In the genomic region with DNA sequence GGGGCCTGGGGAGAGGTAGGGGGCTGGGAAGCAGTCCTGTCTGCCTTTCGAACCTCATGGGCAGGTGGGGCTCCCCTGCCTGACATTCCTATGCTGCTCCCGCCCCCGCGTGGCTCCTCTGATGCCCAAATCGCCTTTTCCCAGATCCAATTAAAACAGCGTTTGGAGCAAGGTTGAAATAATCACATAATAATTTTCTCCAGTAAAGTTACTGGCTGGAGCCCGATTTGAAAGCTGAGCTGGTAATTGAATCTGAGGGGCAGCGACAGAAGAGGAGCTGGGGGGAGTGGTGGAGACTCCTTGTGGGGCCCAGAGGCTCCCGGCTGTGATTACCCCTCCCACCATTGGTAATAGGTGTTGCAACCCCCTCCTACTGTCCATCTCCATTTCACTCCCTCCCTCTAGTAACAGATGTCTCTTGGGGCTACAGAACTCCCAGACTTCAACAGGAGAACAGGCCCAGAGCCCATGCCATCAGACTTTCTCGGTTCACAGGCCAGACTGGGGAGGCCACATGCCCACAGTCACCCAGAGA, we compare ENCODE assay signal across 15 cellular contexts. TPM values are rescaled to one million over a fixed set of nuclear protein-coding genes. Genes with fewer than 3 reads are reported as not detected.
DNase-seq lines count a peak whose midpoint lies in the region; ATAC-seq and TF ChIP-seq lines count a peak whose summit lies in the region.
"Had no signal": no experiment of that assay in that cellular context is flagged by ENCODE, and none has a peak within 500 bp of the region (broad histone marks: within the 10 kb centered on the region; RNA-seq: fewer than 3 reads in every experiment).

No MANE protein-coding gene starts in this region.

- 0 out of 2 replicates have a peak, but pooled peaks cover 6% of the 10 kb centered on the region for H3F3A ChIP-seq in GM23338 (replicated peaks; ENCODE audit: low read depth)

- H3K36me3 Mint-ChIP-seq in GM23338 (ENCODE audit: low read depth), result no peaks in the 10 kb centered on the region

- no peaks in the 10 kb centered on the region for H4K20me1 ChIP-seq in GM23338 (replicated peaks; ENCODE audit: insufficient read depth)

- no peaks in the 10 kb centered on the region for H3K79me2 ChIP-seq in GM23338 (replicated peaks; ENCODE audit: insufficient read depth)

- H3K4me1 ChIP-seq in GM23338 (ENCODE audit: insufficient read depth), result peaks cover 25% of the 10 kb centered on the region
- no peaks in the 10 kb centered on the region for H3K4me1 ChIP-seq in foreskin keratinocyte

- CTCF ChIA-PET in AG04450 (lab: Charles Lee), result no interaction called here

- H3K27ac Mint-ChIP-seq in GM23338, result no peak overlapping the region; the same call in 1 of the 2 replicates
- H3K27ac Mint-ChIP-seq: activated B cell treated with CpG ODN at 0.5 μM for 24 hours had no signal

- H3K4me1 Mint-ChIP-seq in GM23338, result peaks cover 34% of the 10 kb centered on the region
- H3K4me1 Mint-ChIP-seq: activated B cell treated with CpG ODN at 0.5 μM for 24 hours had no signal

- H3K27ac ChIP-seq in AG04450 (ENCODE audit: low read depth, low read length) (peak overlapping the region; percentile 11), GM23338 (ENCODE audit: low read depth) (no peak overlapping the region), foreskin keratinocyte (no peak overlapping the region)
- H3K27ac ChIP-seq: epithelial cell of prostate had no signal

- no peaks in the 10 kb centered on the region for H3K9me2 ChIP-seq in GM23338 (ENCODE audit: insufficient read depth)

- no peak overlapping the region for H3K4me3 Mint-ChIP-seq in GM23338
- H3K4me3 Mint-ChIP-seq: activated B cell treated with CpG ODN at 0.5 μM for 24 hours had no signal

- no peaks in the 10 kb centered on the region for H3K9me3 Mint-ChIP-seq in GM23338
- H3K9me3 Mint-ChIP-seq: activated B cell treated with CpG ODN at 0.5 μM for 24 hours had no signal

- POLR2A ChIA-PET in AG04450 (lab: Yijun Ruan, JAX), result no interaction called here

- peak; percentile 70 for ATAC-seq in GM23338
- ATAC-seq in foreskin keratinocyte, result no peak
- ATAC-seq in GM18498 (IDR thresholded peaks at IDR 0.05; ENCODE audit: unreplicated experiment), result no peak
- ATAC-seq in GM19324 (IDR thresholded peaks at IDR 0.05; ENCODE audit: low FRiP score, unreplicated experiment), result no peak
- no peak for ATAC-seq in HG02610 (IDR thresholded peaks at IDR 0.05; ENCODE audit: unreplicated experiment)
- ATAC-seq: Right ventricle myocardium inferior had no signal

- peak overlapping the region; percentile 85 for H2AFZ ChIP-seq in GM23338

- H3K4me2 ChIP-seq in GM23338, result peak overlapping the region; percentile 23; the same call in 1 of the 2 replicates

- peaks cover 26% of the 10 kb centered on the region for H3K27me3 Mint-ChIP-seq in GM23338 (ENCODE audit: insufficient read depth, low read depth, poor library complexity)

- DNase-seq in AG04450 (ENCODE audit: low read depth, low spot score) (no peak), GM23338 (ENCODE audit: low spot score) (peak; percentile 71), NCI-H510A treated with DMSO at 0.1 percent for 48 hours (lab: John Stamatoyannopoulos, UW) (peak; percentile 50), foreskin keratinocyte (no peak), DMS79 treated with DMSO at 0.1 percent for 48 hours (lab: John Stamatoyannopoulos, UW) (no peak)
- DNase-seq: activated B cell treated with CpG ODN at 0.5 μM for 24 hours, anterior cingulate cortex, MM.1S, NCI-H2081 treated with DMSO at 0.1 percent for 48 hours, nucleus accumbens had no signal

- H3K4me3 ChIP-seq in AG04450 (ENCODE audit: low read depth, low read length) (no peak overlapping the region), GM23338 (no peak overlapping the region)

- no peaks in the 10 kb centered on the region for H3K36me3 ChIP-seq in GM23338 (ENCODE audit: insufficient read depth)

- H3K27me3 ChIP-seq in AG04450 (ENCODE audit: control insufficient read depth, insufficient read depth, low read length), result peaks cover 20% of the 10 kb centered on the region
- no peaks in the 10 kb centered on the region for H3K27me3 ChIP-seq in GM23338 (ENCODE audit: insufficient read depth)
- peaks cover 32% of the 10 kb centered on the region for H3K27me3 ChIP-seq in foreskin keratinocyte

- no peaks in the 10 kb centered on the region for H3K9me3 ChIP-seq in AG04450 (ENCODE audit: control insufficient read depth, insufficient read depth, low read length)

- TF ChIP-seq CTCF in AG04450 (IDR thresholded peaks at IDR 0.05; ENCODE audit: low read depth, low read length) (no peak), GM23338 (conservative IDR thresholded peaks at IDR 0.05; ENCODE audit: low read depth in 2 of 2) (peak in 1 of 2 experiments; percentile 58; a peak in 3 of 4 replicates), foreskin keratinocyte (conservative IDR thresholded peaks at IDR 0.05) (peak; percentile 29)

TF ChIP-seq in GM23338, 12 proteins besides CTCF, POLR2A, EP300 and RAD21:
- TF ChIP-seq, protein P1, sequence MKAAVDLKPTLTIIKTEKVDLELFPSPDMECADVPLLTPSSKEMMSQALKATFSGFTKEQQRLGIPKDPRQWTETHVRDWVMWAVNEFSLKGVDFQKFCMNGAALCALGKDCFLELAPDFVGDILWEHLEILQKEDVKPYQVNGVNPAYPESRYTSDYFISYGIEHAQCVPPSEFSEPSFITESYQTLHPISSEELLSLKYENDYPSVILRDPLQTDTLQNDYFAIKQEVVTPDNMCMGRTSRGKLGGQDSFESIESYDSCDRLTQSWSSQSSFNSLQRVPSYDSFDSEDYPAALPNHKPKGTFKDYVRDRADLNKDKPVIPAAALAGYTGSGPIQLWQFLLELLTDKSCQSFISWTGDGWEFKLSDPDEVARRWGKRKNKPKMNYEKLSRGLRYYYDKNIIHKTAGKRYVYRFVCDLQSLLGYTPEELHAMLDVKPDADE (IDR thresholded peaks at IDR 0.05), result no peak
- TF ChIP-seq ZNF331 (CRISPR knock-in tag; IDR thresholded peaks at IDR 0.05; ENCODE audit: low read depth) (no peak), EZH2phosphoT487 (IDR thresholded peaks at IDR 0.05; ENCODE audit: unreplicated experiment) (no peak), JUNB (IDR thresholded peaks at IDR 0.05; ENCODE audit: unreplicated experiment) (no peak), ZNF114 (CRISPR knock-in tag; IDR thresholded peaks at IDR 0.05) (no peak)
- TF ChIP-seq, protein P2, sequence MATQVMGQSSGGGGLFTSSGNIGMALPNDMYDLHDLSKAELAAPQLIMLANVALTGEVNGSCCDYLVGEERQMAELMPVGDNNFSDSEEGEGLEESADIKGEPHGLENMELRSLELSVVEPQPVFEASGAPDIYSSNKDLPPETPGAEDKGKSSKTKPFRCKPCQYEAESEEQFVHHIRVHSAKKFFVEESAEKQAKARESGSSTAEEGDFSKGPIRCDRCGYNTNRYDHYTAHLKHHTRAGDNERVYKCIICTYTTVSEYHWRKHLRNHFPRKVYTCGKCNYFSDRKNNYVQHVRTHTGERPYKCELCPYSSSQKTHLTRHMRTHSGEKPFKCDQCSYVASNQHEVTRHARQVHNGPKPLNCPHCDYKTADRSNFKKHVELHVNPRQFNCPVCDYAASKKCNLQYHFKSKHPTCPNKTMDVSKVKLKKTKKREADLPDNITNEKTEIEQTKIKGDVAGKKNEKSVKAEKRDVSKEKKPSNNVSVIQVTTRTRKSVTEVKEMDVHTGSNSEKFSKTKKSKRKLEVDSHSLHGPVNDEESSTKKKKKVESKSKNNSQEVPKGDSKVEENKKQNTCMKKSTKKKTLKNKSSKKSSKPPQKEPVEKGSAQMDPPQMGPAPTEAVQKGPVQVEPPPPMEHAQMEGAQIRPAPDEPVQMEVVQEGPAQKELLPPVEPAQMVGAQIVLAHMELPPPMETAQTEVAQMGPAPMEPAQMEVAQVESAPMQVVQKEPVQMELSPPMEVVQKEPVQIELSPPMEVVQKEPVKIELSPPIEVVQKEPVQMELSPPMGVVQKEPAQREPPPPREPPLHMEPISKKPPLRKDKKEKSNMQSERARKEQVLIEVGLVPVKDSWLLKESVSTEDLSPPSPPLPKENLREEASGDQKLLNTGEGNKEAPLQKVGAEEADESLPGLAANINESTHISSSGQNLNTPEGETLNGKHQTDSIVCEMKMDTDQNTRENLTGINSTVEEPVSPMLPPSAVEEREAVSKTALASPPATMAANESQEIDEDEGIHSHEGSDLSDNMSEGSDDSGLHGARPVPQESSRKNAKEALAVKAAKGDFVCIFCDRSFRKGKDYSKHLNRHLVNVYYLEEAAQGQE (IDR thresholded peaks at IDR 0.05; ENCODE audit: unreplicated experiment), result no peak

RNA-seq across cellular contexts. Expression of a gene that starts 38.9 kb away (rescaled TPM):
- polyA plus RNA-seq in AG04450 (2011; rRNA removed) (1.9 and 2.2 TPM in 2 replicates), GM23338 (2016; fragmentation: Nextera tagmentation; extraction: Ambion mirVana) (4.3 and 6.8 TPM in 2 replicates), foreskin keratinocyte (0.26 and 0.36 TPM in 2 replicates)
- 1.1 and 1.8 TPM in 2 replicates for polyA minus RNA-seq in AG04450 (2011; rRNA and poly(A)+ RNA removed)
- 4.9 and 14.4 TPM in 2 replicates for total RNA-seq in GM23338 (2014; rRNA removed; shearing (Covaris generic))
- 0.17 and 0.18 TPM in 2 replicates for total RNA-seq in foreskin keratinocyte
- total RNA-seq: activated B cell treated with CpG ODN at 0.5 μM for 24 hours had no signal

RNA-seq across cellular contexts. Expression of a gene that starts 44.4 kb away (rescaled TPM):
- polyA plus RNA-seq in AG04450 (2011; rRNA removed) (21.8 and 29.1 TPM in 2 replicates), GM23338 (2016; fragmentation: Nextera tagmentation; extraction: Ambion mirVana) (23.7 and 28.7 TPM in 2 replicates), foreskin keratinocyte (19.8 and 21.1 TPM in 2 replicates)
- polyA minus RNA-seq in AG04450 (2011; rRNA and poly(A)+ RNA removed), result 50.3 and 67.2 TPM in 2 replicates
- total RNA-seq in GM23338 (2014; rRNA removed; shearing (Covaris generic)), result 51.3 and 57.2 TPM in 2 replicates
- total RNA-seq in foreskin keratinocyte, result 30.4 and 30.8 TPM in 2 replicates

RNA-seq across cellular contexts. Expression of a gene that starts 54.1 kb away (rescaled TPM):
- 60.6 and 63.6 TPM in 2 replicates for polyA plus RNA-seq in AG04450 (2011; rRNA removed)
- 62.0 and 70.9 TPM in 2 replicates for polyA minus RNA-seq in AG04450 (2011; rRNA and poly(A)+ RNA removed)
- total RNA-seq in GM23338 (2014; rRNA removed; shearing (Covaris generic)), result 80.9 and 95.6 TPM in 2 replicates
- 298 and 327 TPM in 2 replicates for polyA plus RNA-seq in GM23338 (2016; fragmentation: Nextera tagmentation; extraction: Ambion mirVana)
- total RNA-seq in foreskin keratinocyte, result 90.9 and 109 TPM in 2 replicates
- 188 and 193 TPM in 2 replicates for polyA plus RNA-seq in foreskin keratinocyte

RNA-seq across cellular contexts. Expression of a gene that starts 59.4 kb away (rescaled TPM):
- polyA plus RNA-seq in AG04450 (2011; rRNA removed), result 2.4 and 2.6 TPM in 2 replicates
- 9.5 and 13.3 TPM in 2 replicates for polyA minus RNA-seq in AG04450 (2011; rRNA and poly(A)+ RNA removed)
- total RNA-seq in GM23338 (2014; rRNA removed; shearing (Covaris generic)), result 27.1 and 28.4 TPM in 2 replicates
- polyA plus RNA-seq in GM23338 (2016; fragmentation: Nextera tagmentation; extraction: Ambion mirVana), result 13.5 and 14.1 TPM in 2 replicates
- total RNA-seq in foreskin keratinocyte, result 17.0 and 23.2 TPM in 2 replicates
- polyA plus RNA-seq in foreskin keratinocyte, result 8.7 and 12.6 TPM in 2 replicates

Comparison
In these comparisons a context has a peak if more than half of its experiments do, and no peak if none do; other contexts are left out.
1. DNase-seq: peak in GM23338 (single experiment) and NCI-H510A treated with DMSO at 0.1 percent for 48 hours (single experiment); none in AG04450 (single experiment), foreskin keratinocyte (0 of 2) and DMS79 treated with DMSO at 0.1 percent for 48 hours (single experiment).